Comparison of ENCODE assay signal across 9 cellular contexts in the genomic region with DNA sequence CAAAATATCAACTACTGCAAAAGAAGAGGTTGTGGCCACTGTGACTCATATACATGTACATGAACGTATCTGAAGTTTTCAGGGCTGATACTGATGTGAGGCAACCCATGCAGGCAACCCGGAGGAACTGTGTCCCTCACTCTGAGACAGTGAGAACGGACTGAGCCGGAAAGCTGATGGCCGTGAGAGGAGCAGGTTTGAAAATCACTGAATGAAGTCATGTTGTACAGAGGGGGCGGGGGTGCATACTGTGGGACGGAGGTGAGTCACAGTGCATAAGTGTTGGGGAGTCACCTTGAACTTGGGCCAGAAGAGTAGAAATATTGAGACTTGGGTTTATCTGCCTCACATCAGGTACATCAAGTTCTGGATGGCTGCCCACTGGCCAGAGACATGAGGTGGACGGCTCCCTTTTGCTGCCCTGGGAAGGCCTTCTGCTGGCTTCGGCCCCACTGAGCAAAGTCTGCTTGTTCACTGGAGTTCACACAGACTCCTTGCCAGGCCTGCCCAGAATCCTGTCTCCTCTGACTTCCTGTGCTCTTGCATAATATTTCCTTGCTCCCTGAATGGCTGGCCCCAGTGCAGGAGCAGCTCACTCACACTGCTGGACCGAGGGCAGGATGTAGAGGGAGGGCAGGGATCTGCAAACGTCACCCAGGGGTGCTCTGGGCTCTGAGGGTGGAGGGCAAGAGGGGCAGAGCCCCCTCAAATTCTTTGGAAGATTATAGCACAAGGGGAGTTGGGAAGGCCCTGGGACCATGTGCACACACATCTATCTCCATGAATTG. TPM values are rescaled to one million over a fixed set of nuclear protein-coding genes. Genes with fewer than 3 reads are reported as not detected.
DNase-seq lines count a peak whose midpoint lies in the region; ATAC-seq and TF ChIP-seq lines count a peak whose summit lies in the region.
"Had no signal": no experiment of that assay in that cellular context is flagged by ENCODE, and none has a peak within 500 bp of the region (broad histone marks: within the 10 kb centered on the region; RNA-seq: fewer than 3 reads in every experiment).

No MANE protein-coding gene starts in this region.

- H3K36me3 ChIP-seq in adrenal gland (replicated peaks in 1 of 2) (no peaks in the 10 kb centered on the region), suprapubic skin (no peaks in the 10 kb centered on the region)

- H3K4me3 ChIP-seq in adrenal gland (no peak overlapping the region), suprapubic skin (no peak overlapping the region)

- no peak overlapping the region for H3K27ac Mint-ChIP-seq in stimulated activated naive CD8-positive, alpha-beta T cell treated with anti-CD3 and anti-CD28 coated beads, Interleukin-15, amount 100 ng/mL, for 72 hours
- H3K27ac Mint-ChIP-seq: activated naive CD8-positive, alpha-beta T cell had no signal

- intact Hi-C loops in adrenal gland (cut with DNase I), result no loop called here

- H3K4me1 Mint-ChIP-seq in stimulated activated naive CD8-positive, alpha-beta T cell treated with anti-CD3 and anti-CD28 coated beads, Interleukin-15, amount 100 ng/mL, for 72 hours, result no peaks in the 10 kb centered on the region

- H3K9me3 Mint-ChIP-seq in stimulated activated naive CD8-positive, alpha-beta T cell treated with anti-CD3 and anti-CD28 coated beads, Interleukin-15, amount 100 ng/mL, for 72 hours, result no peaks in the 10 kb centered on the region

- peaks cover 30% of the 10 kb centered on the region for H3K27me3 Mint-ChIP-seq in stimulated activated naive CD8-positive, alpha-beta T cell treated with anti-CD3 and anti-CD28 coated beads, Interleukin-15, amount 100 ng/mL, for 72 hours

- TF ChIP-seq CTCF in adrenal gland (IDR thresholded peaks at IDR 0.05) (no peak), suprapubic skin (IDR thresholded peaks at IDR 0.05) (no peak)

- TF ChIP-seq EP300 in suprapubic skin (IDR thresholded peaks at IDR 0.05), result no peak

- DNase-seq in stimulated activated naive CD8-positive, alpha-beta T cell treated with anti-CD3 and anti-CD28 coated beads, Interleukin-15, Interleukin-2, amounts not matched to agents 100 U/mL and 50 U/mL, for 24 hours, result no peak
- no peak for DNase-seq in stimulated activated naive CD8-positive, alpha-beta T cell treated with anti-CD3 and anti-CD28 coated beads, Interleukin-15, amount 100 ng/mL, for 72 hours
- DNase-seq in adrenal gland, result peak; percentile 85 to 98 (median 97)
- peak; percentile 98 for DNase-seq in iris pigment epithelial cell (ENCODE audit: low read depth)
- peak; percentile 88 to 90 for DNase-seq in suprapubic skin (ENCODE audit: low spot score in 2 of 2)

- H3K27ac ChIP-seq in adrenal gland (peak overlapping the region; percentile 10 to 89 (median 71)), suprapubic skin (peak overlapping the region; percentile 77)

- WGBS in adrenal gland, 4 donors, result 10 to 25% (median 12%) methylated on average over 11 of the region's 11 CpGs
- WGBS in suprapubic skin, result 16% methylated on average over 9 of the region's 11 CpGs

- H3K9me3 ChIP-seq in adrenal gland (replicated peaks in 1 of 3) (no peaks in the 10 kb centered on the region), suprapubic skin (no peaks in the 10 kb centered on the region)

- H3K4me1 ChIP-seq in adrenal gland (replicated peaks in 1 of 2) (peaks cover 13 to 77% of the 10 kb centered on the region in 2 donors), suprapubic skin (peaks cover 79% of the 10 kb centered on the region)

- TF ChIP-seq POLR2A in adrenal gland (IDR thresholded peaks at IDR 0.05), result peak in 1 of 2 donors; percentile 40
- no peak for TF ChIP-seq POLR2A in suprapubic skin (IDR thresholded peaks at IDR 0.05)

- H3K4me3 Mint-ChIP-seq in stimulated activated naive CD8-positive, alpha-beta T cell treated with anti-CD3 and anti-CD28 coated beads, Interleukin-15, amount 100 ng/mL, for 72 hours, result no peak overlapping the region
- H3K4me3 Mint-ChIP-seq: activated naive CD8-positive, alpha-beta T cell had no signal

- ATAC-seq in stimulated activated naive CD8-positive, alpha-beta T cell treated with anti-CD3 and anti-CD28 coated beads, Interleukin-15, Interleukin-2, amounts not matched to agents 100 U/mL and 50 U/mL, for 24 hours, result peak; percentile 55
- ATAC-seq in stimulated activated naive CD8-positive, alpha-beta T cell treated with anti-CD3 and anti-CD28 coated beads, Interleukin-15, amount 100 ng/mL, for 72 hours, result no peak
- ATAC-seq in HG03025 (IDR thresholded peaks at IDR 0.05; ENCODE audit: low FRiP score, unreplicated experiment), result no peak
- ATAC-seq in GM21360 (IDR thresholded peaks at IDR 0.05; ENCODE audit: unreplicated experiment), result no peak
- ATAC-seq in GM21423 (IDR thresholded peaks at IDR 0.05; ENCODE audit: unreplicated experiment), result no peak

- no peaks in the 10 kb centered on the region for H3K27me3 ChIP-seq in adrenal gland
- H3K27me3 ChIP-seq in suprapubic skin, result no peaks in the 10 kb centered on the region

RNA-seq across cellular contexts. Expression of gene EPAS1, which starts 18.1 kb away (rescaled TPM):
- 100 to 1,000 TPM; 124 to 307 (median 237) TPM for total RNA-seq in adrenal gland
- 100 to 1,000 TPM in 1 of 3 donors, 10 to 100 TPM in 2; 62.0 to 178 (median 65.2) TPM for polyA plus RNA-seq in adrenal gland
- 100 to 1,000 TPM; 110 to 271 (median 142) TPM for total RNA-seq in suprapubic skin

Comparison
In these comparisons a context has a peak if more than half of its experiments do, and no peak if none do; other contexts are left out.
1. DNase-seq: peak in adrenal gland (7 of 7), iris pigment epithelial cell (single experiment) and suprapubic skin (2 of 2); none in stimulated activated naive CD8-positive, alpha-beta T cell treated with anti-CD3 and anti-CD28 coated beads, Interleukin-15, Interleukin-2, amounts not matched to agents 100 U/mL and 50 U/mL, for 24 hours (single experiment) and stimulated activated naive CD8-positive, alpha-beta T cell treated with anti-CD3 and anti-CD28 coated beads, Interleukin-15, amount 100 ng/mL, for 72 hours (0 of 2).